17 cellular contexts compared by ENCODE assay signal in genomic region chr14:69672372-69672771, GRCh38.
DNase-seq lines count a peak whose midpoint lies in the region; ATAC-seq, FAIRE-seq and TF ChIP-seq lines count a peak whose summit lies in the region.
"Had no signal": no experiment of that assay in that cellular context is flagged by ENCODE, and none has a peak within 500 bp of the region (broad histone marks: within the 10 kb centered on the region; RNA-seq: fewer than 3 reads in every experiment).

No MANE protein-coding gene starts in this region.

- H3K4me3 ChIP-seq in DOHH2 (ENCODE audit: low read length): no peak overlapping the region
- no peak overlapping the region for H3K4me3 ChIP-seq in WERI-Rb-1 (ENCODE audit: low read depth, low read length)
- H3K4me3 ChIP-seq in lung: no peak overlapping the region
- H3K4me3 ChIP-seq: adrenal gland, colonic mucosa, esophagus muscularis mucosa, MG63 had no signal

- H3K4me2 ChIP-seq in DOHH2 (ENCODE audit: low read length): peak overlapping the region; percentile 25

- H3K27me3 Mint-ChIP-seq in stimulated activated naive B cell treated with anti-CD40 and anti-IgM and Interleukin-4, amounts not matched to agents 10 μg/mL and 1 μg/mL and 100 μg/mL, for 72 hours: no peaks in the 10 kb centered on the region

- no peaks in the 10 kb centered on the region for H3K27me3 ChIP-seq in DOHH2 (ENCODE audit: control insufficient read depth, low read length)
- no peaks in the 10 kb centered on the region for H3K27me3 ChIP-seq in WERI-Rb-1 (ENCODE audit: insufficient read depth, low read depth, severe bottlenecking)
- H3K27me3 ChIP-seq in lung (ENCODE audit: control insufficient read depth, insufficient read depth): no peaks in the 10 kb centered on the region
- H3K27me3 ChIP-seq: adrenal gland, colonic mucosa, esophagus muscularis mucosa, MG63 had no signal

- no peak overlapping the region for H3K27ac Mint-ChIP-seq in stimulated activated naive B cell treated with anti-CD40 and anti-IgM and Interleukin-4, amounts not matched to agents 10 μg/mL and 1 μg/mL and 100 μg/mL, for 72 hours

- H3K9me2 ChIP-seq in DOHH2 (replicated peaks; ENCODE audit: control insufficient read depth, low read length): no peaks in the 10 kb centered on the region

- no peak for TF ChIP-seq CTCF in DOHH2 (IDR thresholded peaks at IDR 0.05; ENCODE audit: low read depth, low read length, poor library complexity, severe bottlenecking)
- TF ChIP-seq CTCF in WERI-Rb-1 (IDR thresholded peaks at IDR 0.05; ENCODE audit: low read depth, low read length): no peak
- TF ChIP-seq CTCF in lung (IDR thresholded peaks at IDR 0.05; ENCODE audit: control extremely low read depth, extremely low read depth): no peak

- H3K36me3 Mint-ChIP-seq in stimulated activated naive B cell treated with anti-CD40 and anti-IgM and Interleukin-4, amounts not matched to agents 10 μg/mL and 1 μg/mL and 100 μg/mL, for 72 hours: peaks cover 16 to 41% of the 10 kb centered on the region in 2 donors

- H3K9me3 ChIP-seq in DOHH2 (ENCODE audit: control insufficient read depth, insufficient read depth, low read length) (no peaks in the 10 kb centered on the region), WERI-Rb-1 (ENCODE audit: severe bottlenecking) (no peaks in the 10 kb centered on the region), lung (ENCODE audit: control insufficient read depth in 2 of 2, insufficient read depth in 1 of 2, low read length in 1 of 2) (no peaks in the 10 kb centered on the region)
- H3K9me3 ChIP-seq: adrenal gland, colonic mucosa, esophagus muscularis mucosa, MG63 had no signal

- peaks cover 81 to 98% of the 10 kb centered on the region in 2 donors for H3K4me1 Mint-ChIP-seq in stimulated activated naive B cell treated with anti-CD40 and anti-IgM and Interleukin-4, amounts not matched to agents 10 μg/mL and 1 μg/mL and 100 μg/mL, for 72 hours

- 54 to 82% methylated on average over 1 of the region's 1 CpG for whole genome bisulfite sequencing in lung, 2 donors

- peaks cover 91% of the 10 kb centered on the region for H3K79me2 ChIP-seq in DOHH2 (ENCODE audit: control insufficient read depth, low read length)

- no peak for ATAC-seq in lung (ENCODE audit: insufficient read depth, low FRiP score)
- no peak for ATAC-seq in stimulated activated naive B cell treated with anti-CD40 and anti-IgM and Interleukin-4, amounts not matched to agents 10 μg/mL and 1 μg/mL and 100 μg/mL, for 72 hours (replicated peaks)

- peaks cover 2 to 7% of the 10 kb centered on the region in 2 donors for H3K9me3 Mint-ChIP-seq in stimulated activated naive B cell treated with anti-CD40 and anti-IgM and Interleukin-4, amounts not matched to agents 10 μg/mL and 1 μg/mL and 100 μg/mL, for 72 hours

- H4K20me1 ChIP-seq in DOHH2 (ENCODE audit: control insufficient read depth, insufficient read depth, low read depth, low read length): peaks cover 4% of the 10 kb centered on the region; the same call in 1 of the 2 replicates

- no peak for FAIRE-seq in HTR-8/SVneo (lab: Jason Lieb, UNC)

- H3K36me3 ChIP-seq in DOHH2 (ENCODE audit: control insufficient read depth, low read length): peaks cover 11% of the 10 kb centered on the region
- H3K36me3 ChIP-seq in WERI-Rb-1: peaks cover 34% of the 10 kb centered on the region
- no peaks in the 10 kb centered on the region for H3K36me3 ChIP-seq in lung (ENCODE audit: control insufficient read depth in 2 of 2, insufficient read depth in 2 of 2, low read length in 2 of 2)
- H3K36me3 ChIP-seq: adrenal gland, colonic mucosa, esophagus muscularis mucosa, MG63 had no signal

- H3K27ac ChIP-seq in DOHH2 (ENCODE audit: low read depth, low read length) (no peak overlapping the region), WERI-Rb-1 (peak overlapping the region; percentile 51), lung (ENCODE audit: low read depth in 1 of 2, low read length in 1 of 2) (peak overlapping the region; percentile 7 to 77)
- H3K27ac ChIP-seq: colonic mucosa had no signal

- H3K4me3 Mint-ChIP-seq in stimulated activated naive B cell treated with anti-CD40 and anti-IgM and Interleukin-4, amounts not matched to agents 10 μg/mL and 1 μg/mL and 100 μg/mL, for 72 hours: no peak overlapping the region

- H3K4me1 ChIP-seq in DOHH2 (ENCODE audit: control insufficient read depth, low read length): peaks cover 74% of the 10 kb centered on the region
- peaks cover 32 to 65% of the 10 kb centered on the region in 2 donors for H3K4me1 ChIP-seq in lung (ENCODE audit: control insufficient read depth in 2 of 2, insufficient read depth in 2 of 2, low read length in 2 of 2)

- peaks cover 3% of the 10 kb centered on the region for H3F3A ChIP-seq in DOHH2 (ENCODE audit: control insufficient read depth, insufficient read depth)

- peak; percentile 33 for DNase-seq in DMS79 treated with DMSO at 0.1 percent for 48 hours (lab: John Stamatoyannopoulos, UW)
- no peak for DNase-seq in DMS79 (lab: John Stamatoyannopoulos, UW)
- DNase-seq in WERI-Rb-1: no peak
- DNase-seq in lung (ENCODE audit: low spot score): no peak
- no peak for DNase-seq in HTR-8/SVneo (ENCODE audit: insufficient read length, low spot score)
- no peak for DNase-seq in stimulated activated naive B cell treated with anti-CD40 and anti-IgM and Interleukin-4, amounts not matched to agents 10 μg/mL and 1 μg/mL and 100 μg/mL, for 72 hours
- no peak for DNase-seq in GM19240 (ENCODE audit: insufficient read length, low spot score)
- DNase-seq: adrenal gland, colonic mucosa, HCEC 1CT, hypothalamus, MG63, NCI-H345, nucleus accumbens, OCI-M1 had no signal
